Comparison of ENCODE assay signal across 13 cellular contexts in genomic region chr5:149584106-149584505, GRCh38. TPM values are rescaled to one million over a fixed set of nuclear protein-coding genes. Genes with fewer than 3 reads are reported as not detected.
DNase-seq lines count a peak whose midpoint lies in the region; ATAC-seq and TF ChIP-seq lines count a peak whose summit lies in the region.
"Had no signal": no experiment of that assay in that cellular context is flagged by ENCODE, and none has a peak within 500 bp of the region (broad histone marks: within the 10 kb centered on the region; RNA-seq: fewer than 3 reads in every experiment).

No MANE protein-coding gene starts in this region.

- H3K9me2 ChIP-seq in GM23248 (ENCODE audit: insufficient read depth): no peaks in the 10 kb centered on the region

- no peak for ATAC-seq in psoas muscle
- no peak for ATAC-seq in HG03460 (IDR thresholded peaks at IDR 0.05; ENCODE audit: unreplicated experiment)

- H3K36me3 ChIP-seq in esophagus squamous epithelium (no peaks in the 10 kb centered on the region), psoas muscle (ENCODE audit: insufficient read depth in 1 of 2, low read depth in 1 of 2) (no peaks in the 10 kb centered on the region), MG63 (no peaks in the 10 kb centered on the region), GM23248 (ENCODE audit: low read depth) (no peaks in the 10 kb centered on the region)
- H3K36me3 ChIP-seq: BLaER1 treated with 17β-estradiol and CSF1 and Interleukin-3, amounts not matched to agents 10 nM and 100 nM; brain microvascular endothelial cell had no signal

- H3K4me3 ChIP-seq in esophagus squamous epithelium: peak overlapping the region in 1 of 4 donors; percentile 33
- peak overlapping the region; percentile 78 for H3K4me3 ChIP-seq in psoas muscle
- no peak overlapping the region for H3K4me3 ChIP-seq in MG63
- no peak overlapping the region for H3K4me3 ChIP-seq in GM23248
- H3K4me3 ChIP-seq: BLaER1 treated with 17β-estradiol and CSF1 and Interleukin-3, amounts not matched to agents 10 nM and 100 nM had no signal

- H3K9ac ChIP-seq in GM23248: no peak overlapping the region
- H3K9ac ChIP-seq: BLaER1 treated with 17β-estradiol and CSF1 and Interleukin-3, amounts not matched to agents 10 nM and 100 nM had no signal

- H3K4me2 ChIP-seq in GM23248 (ENCODE audit: unreplicated experiment): no peak overlapping the region

- H3K9me3 ChIP-seq in esophagus squamous epithelium (no peaks in the 10 kb centered on the region), psoas muscle (no peaks in the 10 kb centered on the region), MG63 (peaks cover 4% of the 10 kb centered on the region; the same call in 1 of the 2 replicates), GM23248 (ENCODE audit: low read depth) (no peaks in the 10 kb centered on the region)

- H4K20me1 ChIP-seq in GM23248 (ENCODE audit: insufficient read depth): no peaks in the 10 kb centered on the region

- intact Hi-C loops in esophagus squamous epithelium (cut with DNase I): no loop called here
- intact Hi-C loops in psoas muscle (cut with DNase I): no loop called here

- peaks cover 16 to 79% (median 45%) of the 10 kb centered on the region in 3 donors for H3K4me1 ChIP-seq in esophagus squamous epithelium
- H3K4me1 ChIP-seq in psoas muscle: peaks cover 35% of the 10 kb centered on the region
- H3K4me1 ChIP-seq in GM23248 (ENCODE audit: insufficient read depth): no peaks in the 10 kb centered on the region

- no peak for TF ChIP-seq CTCF in esophagus squamous epithelium (IDR thresholded peaks at IDR 0.05)
- TF ChIP-seq CTCF in psoas muscle (IDR thresholded peaks at IDR 0.05): no peak

- no peak for TF ChIP-seq POLR2A in esophagus squamous epithelium (IDR thresholded peaks at IDR 0.05)

- H3K79me2 ChIP-seq in GM23248 (ENCODE audit: insufficient read depth): no peaks in the 10 kb centered on the region

- in situ Hi-C loops in GM23248 (cut with MboI): no loop called here

- no peaks in the 10 kb centered on the region for H3F3A ChIP-seq in GM23248 (ENCODE audit: insufficient read depth)

- DNase-seq in DMS 273 (lab: John Stamatoyannopoulos, UW; ENCODE audit: unreplicated experiment) (peak; percentile 64), NCI-H69 (lab: John Stamatoyannopoulos, UW) (peak; percentile 36), esophagus squamous epithelium (lab: John Stamatoyannopoulos, UW) (no peak), psoas muscle (no peak), MG63 (no peak), GM23248 (no peak)
- DNase-seq in stimulated activated CD4-positive, alpha-beta T cell treated with anti-CD3 and anti-CD28 coated beads, Interleukin-2, amount 100 ng/mL, for 24 hours: no peak
- DNase-seq: activated CD4-positive, alpha-beta T cell treated with anti-CD3 and anti-CD28 coated beads, Interleukin-2, amount 50 U/mL, for 48 hours; brain microvascular endothelial cell; HFFc6; T-helper 1 cell had no signal

- H3K27me3 ChIP-seq in esophagus squamous epithelium: no peaks in the 10 kb centered on the region
- H3K27me3 ChIP-seq in psoas muscle (ENCODE audit: insufficient read depth in 3 of 3, low read length in 2 of 3): no peaks in the 10 kb centered on the region
- H3K27me3 ChIP-seq in MG63: no peaks in the 10 kb centered on the region
- H3K27me3 ChIP-seq in GM23248 (replicated peaks; ENCODE audit: insufficient read depth): no peaks in the 10 kb centered on the region
- H3K27me3 ChIP-seq: brain microvascular endothelial cell had no signal

- peak overlapping the region; percentile 56 to 94 (median 92) for H3K27ac ChIP-seq in esophagus squamous epithelium
- H3K27ac ChIP-seq in psoas muscle: peak overlapping the region; percentile 92
- no peak overlapping the region for H3K27ac ChIP-seq in GM23248
- H3K27ac ChIP-seq: BLaER1 treated with 17β-estradiol and CSF1 and Interleukin-3, amounts not matched to agents 10 nM and 100 nM; brain microvascular endothelial cell had no signal

- WGBS in esophagus squamous epithelium, 2 donors: 80 to 94% methylated on average over 2 of the region's 2 CpGs
- WGBS in psoas muscle, 3 donors: 32 to 72% (median 67%) methylated on average over 2 of the region's 2 CpGs
- WGBS in GM23248 (ENCODE audit: low coverage in 1 of 2, low lambda C conversion rate in 2 of 2, missing lambda C conversion rate in 2 of 2), 2 experiments: 92 to 96% methylated on average over 2 of the region's 2 CpGs

- no peak overlapping the region for H2AFZ ChIP-seq in GM23248

RNA-seq across cellular contexts. Expression of gene ARHGEF37, which starts 2.8 kb away (rescaled TPM):
- total RNA-seq in esophagus squamous epithelium (10 to 100 TPM; 14.5 to 29.3 (median 18.0) TPM), psoas muscle (10 to 100 TPM in 3 of 4 donors, 1 to 10 TPM in 1; 9.0 to 29.3 (median 18.7) TPM)
- polyA plus RNA-seq in psoas muscle (10 to 100 TPM in 2 of 3 donors, 1 to 10 TPM in 1; 2.3 to 13.4 (median 13.0) TPM), GM23248 (2016; fragmentation: Nextera tagmentation; extraction: Ambion mirVana) (0.42 and 0.51 TPM in 2 replicates)
- 0.17 and 1.1 TPM in 2 replicates for total RNA-seq in MG63 (2014; rRNA removed; shearing (Covaris generic); ENCODE audit: low replicate concordance)
- total RNA-seq in GM23248 (2014; rRNA removed; shearing (Covaris generic)): 0.76 and 0.97 TPM in 2 replicates

RNA-seq across cellular contexts. Expression of gene CSNK1A1, which starts 32.9 kb away (rescaled TPM):
- total RNA-seq in esophagus squamous epithelium (100 to 1,000 TPM; 223 to 388 (median 301) TPM), psoas muscle (100 to 1,000 TPM; 139 to 394 (median 224) TPM)
- polyA plus RNA-seq in psoas muscle (100 to 1,000 TPM in 2 of 3 donors, 10 to 100 TPM in 1; 73.6 to 201 (median 142) TPM), GM23248 (2016; fragmentation: Nextera tagmentation; extraction: Ambion mirVana) (225 and 228 TPM in 2 replicates)
- 425 and 559 TPM in 2 replicates for total RNA-seq in MG63 (2014; rRNA removed; shearing (Covaris generic); ENCODE audit: low replicate concordance)
- total RNA-seq in GM23248 (2014; rRNA removed; shearing (Covaris generic)): 415 and 428 TPM in 2 replicates

Comparison
In these comparisons a context has a peak if more than half of its experiments do, and no peak if none do; other contexts are left out.
1. DNase-seq: peak in DMS 273 (single experiment) and NCI-H69 (single experiment); none in esophagus squamous epithelium (single experiment), psoas muscle (0 of 2), stimulated activated CD4-positive, alpha-beta T cell treated with anti-CD3 and anti-CD28 coated beads, Interleukin-2, amount 100 ng/mL, for 24 hours (0 of 2), MG63 (single experiment) and GM23248 (single experiment).